9 cellular contexts compared by ENCODE assay signal in the genomic region with DNA sequence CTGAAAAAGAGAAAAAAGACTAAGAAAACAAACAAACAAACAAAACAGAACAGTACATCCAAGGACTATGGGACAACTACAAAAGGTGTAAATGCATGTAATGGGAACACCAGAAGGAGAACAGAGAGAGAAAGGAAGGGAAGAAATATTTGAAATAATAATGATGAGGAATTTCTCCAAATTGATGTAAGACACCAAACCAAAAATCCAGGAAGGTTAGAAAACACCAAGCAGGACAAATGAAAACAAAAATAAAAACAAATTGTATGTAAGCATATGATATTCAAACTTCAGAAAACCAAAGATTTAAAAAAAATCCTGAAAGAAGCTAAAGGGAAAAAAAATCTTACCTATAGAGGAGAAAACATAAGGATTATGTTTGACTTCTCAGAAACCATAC.
"Had no signal": no experiment of that assay in that cellular context is flagged by ENCODE, and none has a peak within 500 bp of the region (broad histone marks: within the 10 kb centered on the region; RNA-seq: fewer than 3 reads in every experiment).

No MANE protein-coding gene starts in this region.

- FAIRE-seq: HepG2, HTR-8/SVneo, K562 had no signal

- H3K27ac ChIP-seq: HL-60, KMS-11 had no signal

- ATAC-seq: HepG2, K562 had no signal

- DNase-seq: IMR-90, KBM-7, KG1 had no signal

- H3K4me2 ChIP-seq: KMS-11 had no signal

- H3K27ac Mint-ChIP-seq: IgD-negative memory B cell had no signal

- H3K4me3 ChIP-seq: K562 had no signal

- H3K4me3 Mint-ChIP-seq: IgD-negative memory B cell had no signal
